ENCODE assay signal across 21 cellular contexts in genomic region chr6:37871616-37872384, GRCh38.
"Had no signal": no experiment of that assay in that cellular context is flagged by ENCODE, and none has a peak within 500 bp of the region (broad histone marks: within the 10 kb centered on the region; RNA-seq: fewer than 3 reads in every experiment).

No MANE protein-coding gene starts in this region.

- DNase-seq: activated CD4-positive, alpha-beta T cell treated with anti-CD3 and anti-CD28 coated beads, Interleukin-2, amount 10 ng/mL, durations not matched to agents 24 days and 14 days; activated CD8-positive, alpha-beta T cell treated with anti-CD3 and anti-CD28 coated beads, Interleukin-2, amount 10 ng/mL, durations not matched to agents 7 days and 5 days; activated gamma-delta T cell; activated T-cell treated with anti-CD3 and anti-CD28 coated beads, Interleukin-2, amount 50 U/mL, for 48 hours; adrenal gland; effector memory CD4-positive, alpha-beta T cell; foreskin fibroblast; left colon; midbrain; stimulated activated CD4-positive, alpha-beta T cell treated with anti-CD3 and anti-CD28 coated beads, Interleukin-12 subunit alpha, Interleukin-12 subunit beta, amount 100 ng/mL, for 4 hours; stimulated activated CD4-positive, alpha-beta T cell treated with anti-CD3 and anti-CD28 coated beads, Interleukin-1b, Interleukin-23, amount 100 ng/mL, for 48 hours; stimulated activated CD8-positive, alpha-beta memory T cell treated with anti-CD3 and anti-CD28 coated beads, Interleukin-4, amount 100 ng/mL, for 48 hours; stimulated activated naive CD4-positive, alpha-beta T cell treated with Interleukin-2 at 50 U/mL for 16 hours; T1000; thyroid gland had no signal

- H3K27ac ChIP-seq: adrenal gland, hepatocyte, thyroid gland had no signal

- H3K4me3 ChIP-seq: adrenal gland, hepatocyte, lung, thyroid gland had no signal

- H3K36me3 ChIP-seq: adrenal gland, thyroid gland had no signal

- H2AFZ ChIP-seq: hepatocyte had no signal

- FAIRE-seq: bronchial epithelial cell, endothelial cell of umbilical vein, islet of Langerhans, urothelium cell line had no signal

- H3K9me3 ChIP-seq: adrenal gland, thyroid gland had no signal

- H3K27me3 ChIP-seq: adrenal gland, hepatocyte, thyroid gland had no signal

- H3K4me2 ChIP-seq: hepatocyte had no signal

- ATAC-seq: activated CD8-positive, alpha-beta T cell treated with anti-CD3 and anti-CD28 coated beads, Interleukin-2, amount 10 ng/mL, durations not matched to agents 7 days and 5 days; left colon had no signal
